ENCODE assay signal across 27 cellular contexts in genomic region chr1:29448456-29449317, GRCh38.
"Had no signal": no experiment of that assay in that cellular context is flagged by ENCODE, and none has a peak within 500 bp of the region (broad histone marks: within the 10 kb centered on the region; RNA-seq: fewer than 3 reads in every experiment).

No MANE protein-coding gene starts in this region.

- H3K9me3 Mint-ChIP-seq: activated CD4-positive, alpha-beta memory T cell treated with anti-CD3 and anti-CD28 coated beads for 36 hours; activated CD4-positive, alpha-beta T cell treated with anti-CD3 and anti-CD28 coated beads, Interleukin-2, amount 10 ng/mL, durations not matched to agents 24 days and 14 days; activated T-helper 1 cell treated with anti-CD3 and anti-CD28 coated beads, Interleukin-12 subunit alpha, Interleukin-12 subunit beta, Interleukin-2, Interleukin-4 antibody, amounts not matched to agents 30 ng/mL and 10 ng/mL and 1 ng/mL, durations not matched to agents 14 hours and 24 hours and 36 hours; activated T-helper 2 cell treated with anti-CD3 and anti-CD28 coated beads, Interferon-gamma antibody, Interleukin-2, Interleukin-4, amounts not matched to agents 10 μg/mL and 5 μg/mL and 100 μg/mL, durations not matched to agents 14 hours and 24 hours and 36 hours had no signal

- H3K36me3 Mint-ChIP-seq: activated CD4-positive, alpha-beta memory T cell treated with anti-CD3 and anti-CD28 coated beads for 36 hours; activated CD8-positive, alpha-beta memory T cell treated with anti-CD3 and anti-CD28 coated beads, Interleukin-2, amount 10 ng/mL, durations not matched to agents 7 days and 5 days; activated naive CD8-positive, alpha-beta T cell had no signal

- H3K27ac ChIP-seq: body of pancreas, colonic mucosa, epithelial cell of prostate, esophagus squamous epithelium had no signal

- ATAC-seq: activated CD4-positive, alpha-beta T cell treated with anti-CD3 and anti-CD28 coated beads for 36 hours; activated CD8-positive, alpha-beta memory T cell treated with anti-CD3 and anti-CD28 coated beads, Interleukin-2, amount 10 ng/mL, durations not matched to agents 7 days and 5 days; activated CD8-positive, alpha-beta T cell treated with anti-CD3 and anti-CD28 coated beads, Interleukin-2, amount 10 ng/mL, durations not matched to agents 7 days and 5 days; body of pancreas had no signal

- H3K27ac Mint-ChIP-seq: activated CD4-positive, alpha-beta memory T cell treated with anti-CD3 and anti-CD28 coated beads for 36 hours; activated CD4-positive, alpha-beta T cell treated with anti-CD3 and anti-CD28 coated beads for 36 hours; activated CD4-positive, alpha-beta T cell treated with anti-CD3 and anti-CD28 coated beads, Interleukin-2, amount 10 ng/mL, durations not matched to agents 24 days and 14 days; activated CD8-positive, alpha-beta memory T cell treated with anti-CD3 and anti-CD28 coated beads, Interleukin-2, amount 10 ng/mL, durations not matched to agents 7 days and 5 days; activated CD8-positive, alpha-beta T cell treated with anti-CD3 and anti-CD28 coated beads, Interleukin-2, amount 10 ng/mL, durations not matched to agents 7 days and 5 days; activated naive CD8-positive, alpha-beta T cell; activated T-helper 1 cell treated with anti-CD3 and anti-CD28 coated beads, Interleukin-12 subunit alpha, Interleukin-12 subunit beta, Interleukin-2, Interleukin-4 antibody, amounts not matched to agents 30 ng/mL and 10 ng/mL and 1 ng/mL, durations not matched to agents 14 hours and 24 hours and 36 hours; activated T-helper 2 cell treated with anti-CD3 and anti-CD28 coated beads, Interferon-gamma antibody, Interleukin-2, Interleukin-4, amounts not matched to agents 10 μg/mL and 5 μg/mL and 100 μg/mL, durations not matched to agents 14 hours and 24 hours and 36 hours had no signal

- H3K4me1 Mint-ChIP-seq: activated CD4-positive, alpha-beta T cell treated with anti-CD3 and anti-CD28 coated beads for 36 hours; activated CD4-positive, alpha-beta T cell treated with anti-CD3 and anti-CD28 coated beads, Interleukin-2, amount 10 ng/mL, durations not matched to agents 24 days and 14 days; activated CD8-positive, alpha-beta memory T cell treated with anti-CD3 and anti-CD28 coated beads, Interleukin-2, amount 10 ng/mL, durations not matched to agents 7 days and 5 days had no signal

- H3K36me3 ChIP-seq: colonic mucosa, esophagus squamous epithelium had no signal

- H3K4me3 ChIP-seq: body of pancreas, colonic mucosa, esophagus squamous epithelium had no signal

- H3K27me3 ChIP-seq: body of pancreas, colonic mucosa had no signal

- H3K4me3 Mint-ChIP-seq: activated CD4-positive, alpha-beta memory T cell treated with anti-CD3 and anti-CD28 coated beads for 36 hours; activated CD4-positive, alpha-beta T cell treated with anti-CD3 and anti-CD28 coated beads for 36 hours; activated CD4-positive, alpha-beta T cell treated with anti-CD3 and anti-CD28 coated beads, Interleukin-2, amount 10 ng/mL, durations not matched to agents 24 days and 14 days; activated CD8-positive, alpha-beta memory T cell treated with anti-CD3 and anti-CD28 coated beads, Interleukin-2, amount 10 ng/mL, durations not matched to agents 7 days and 5 days; activated CD8-positive, alpha-beta T cell treated with anti-CD3 and anti-CD28 coated beads, Interleukin-2, amount 10 ng/mL, durations not matched to agents 7 days and 5 days; activated naive CD8-positive, alpha-beta T cell; activated T-helper 1 cell treated with anti-CD3 and anti-CD28 coated beads, Interleukin-12 subunit alpha, Interleukin-12 subunit beta, Interleukin-2, Interleukin-4 antibody, amounts not matched to agents 30 ng/mL and 10 ng/mL and 1 ng/mL, durations not matched to agents 14 hours and 24 hours and 36 hours had no signal

- H3K27me3 Mint-ChIP-seq: activated CD8-positive, alpha-beta memory T cell treated with anti-CD3 and anti-CD28 coated beads, Interleukin-2, amount 10 ng/mL, durations not matched to agents 7 days and 5 days had no signal

- H3K4me1 ChIP-seq: body of pancreas, colonic mucosa had no signal

- DNase-seq: activated CD4-positive, alpha-beta memory T cell treated with anti-CD3 and anti-CD28 coated beads for 36 hours; activated CD4-positive, alpha-beta T cell treated with anti-CD3 and anti-CD28 coated beads for 36 hours; activated CD4-positive, alpha-beta T cell treated with anti-CD3 and anti-CD28 coated beads, Interleukin-2, amount 10 ng/mL, durations not matched to agents 24 days and 14 days; activated CD4-positive, CD25-positive, alpha-beta regulatory T cell; activated CD4-positive, CD25-positive, alpha-beta regulatory T cell treated with anti-CD3 and anti-CD28 coated beads, Interleukin-2, amount 50 U/mL, for 72 hours; activated CD8-positive, alpha-beta memory T cell treated with anti-CD3 and anti-CD28 coated beads, Interleukin-2, amount 10 ng/mL, durations not matched to agents 7 days and 5 days; activated CD8-positive, alpha-beta memory T cell treated with anti-CD3 and anti-CD28 coated beads, Interleukin-2, amount 50 U/mL, for 4 hours; activated CD8-positive, alpha-beta T cell treated with anti-CD3 and anti-CD28 coated beads, Interleukin-2, amount 10 ng/mL, durations not matched to agents 7 days and 5 days; activated gamma-delta T cell treated with Interleukin-2 at 50 U/mL for 16 hours; activated naive CD4-positive, alpha-beta T cell treated with anti-CD3 and anti-CD28 coated beads, Interleukin-2, amount 50 U/mL, for 16 hours; activated naive CD4-positive, alpha-beta T cell treated with Interleukin-2 at 50 U/mL for 16 hours; activated T-cell treated with anti-CD3 and anti-CD28 coated beads, Interleukin-2, amount 50 U/mL, for 1 hour; activated T-cell treated with anti-CD3 and anti-CD28 coated beads, Interleukin-2, amount 50 U/mL, for 48 hours; amniotic stem cell; anterior cingulate cortex; body of pancreas; caudate nucleus; colonic mucosa; effector CD8-positive, alpha-beta T cell; esophagus squamous epithelium; foreskin melanocyte; head of caudate nucleus; T-helper 2 cell had no signal

- H3K9me3 ChIP-seq: body of pancreas, colonic mucosa, esophagus squamous epithelium had no signal
